12 cellular contexts compared by ENCODE assay signal in genomic region chr6:31179896-31180295, GRCh38. TPM values are rescaled to one million over a fixed set of nuclear protein-coding genes. Genes with fewer than 3 reads are reported as not detected.
DNase-seq lines count a peak whose midpoint lies in the region; ATAC-seq and TF ChIP-seq lines count a peak whose summit lies in the region.
"Had no signal": no experiment of that assay in that cellular context is flagged by ENCODE, and none has a peak within 500 bp of the region (broad histone marks: within the 10 kb centered on the region; RNA-seq: fewer than 3 reads in every experiment).

No MANE protein-coding gene starts in this region.

- TF ChIP-seq CTCF in GM12864 (IDR thresholded peaks at IDR 0.05; ENCODE audit: low read depth, low read length, missing control alignments) (no peak), cardiac fibroblast (IDR thresholded peaks at IDR 0.05; ENCODE audit: low read depth, low read length) (no peak)

- H3K9me3 Mint-ChIP-seq in naive B cell, result no peaks in the 10 kb centered on the region

- ATAC-seq in naive B cell (ENCODE audit: low read depth in 2 of 2) (no peak), esophagus mucosa (no peak), GM21526 (IDR thresholded peaks at IDR 0.05; ENCODE audit: low FRiP score, unreplicated experiment) (no peak), GM21390 (IDR thresholded peaks at IDR 0.05; ENCODE audit: unreplicated experiment) (no peak), HG02759 (IDR thresholded peaks at IDR 0.05; ENCODE audit: unreplicated experiment) (no peak)

- H3K4me1 ChIP-seq in ACC112 (ENCODE audit: control insufficient read depth, insufficient read depth, low read length, unreplicated experiment), result peaks cover 15% of the 10 kb centered on the region
- H3K4me1 ChIP-seq: BLaER1 had no signal

- DNase-seq in GM12864 (ENCODE audit: low read depth), result no peak
- no peak for DNase-seq in cardiac fibroblast (ENCODE audit: low read depth in 2 of 2)
- DNase-seq in naive B cell, result no peak
- DNase-seq: NCI-H446 treated with DMSO at 0.1 percent for 48 hours had no signal

- peaks cover 31% of the 10 kb centered on the region for H3K79me2 ChIP-seq in ACC112 (ENCODE audit: control insufficient read depth, insufficient read depth, low read length, unreplicated experiment)

- no peaks in the 10 kb centered on the region for H3K27me3 ChIP-seq in ACC112 (ENCODE audit: insufficient read depth, low read length)
- H3K27me3 ChIP-seq: BLaER1, colonic mucosa had no signal

- no peak overlapping the region for H3K27ac ChIP-seq in ACC112 (ENCODE audit: low read depth, low read length)
- H3K27ac ChIP-seq: BLaER1 had no signal

- H3K27me3 Mint-ChIP-seq in naive B cell, result no peaks in the 10 kb centered on the region

- H3K36me3 Mint-ChIP-seq in naive B cell, result no peaks in the 10 kb centered on the region

- peak overlapping the region in 6 of 8 donors; percentile 13 to 92 (median 82) for H3K4me3 Mint-ChIP-seq in naive B cell

- H3K4me3 ChIP-seq in ACC112 (ENCODE audit: low read depth, low read length) (peak overlapping the region; percentile 49), GM12864 (ENCODE audit: low read depth, low read length) (peak overlapping the region; percentile 59), cardiac fibroblast (replicated peaks in 1 of 2; ENCODE audit: low read depth in 2 of 2, low read length in 2 of 2) (peak overlapping the region; percentile 48 to 49)
- H3K4me3 ChIP-seq: BLaER1 had no signal

- H3K36me3 ChIP-seq in ACC112 (ENCODE audit: insufficient read depth, low read length), result no peaks in the 10 kb centered on the region; the same call in 1 of the 2 replicates
- H3K36me3 ChIP-seq: BLaER1, colonic mucosa had no signal

- H3K4me1 Mint-ChIP-seq in naive B cell, result peaks cover 0 to 19% (median 13%) of the 10 kb centered on the region in 3 donors

- H2AFZ ChIP-seq in ACC112 (ENCODE audit: low read length, unreplicated experiment), result no peak overlapping the region

- H3K27ac Mint-ChIP-seq in naive B cell, result peak overlapping the region in 1 of 6 donors; percentile 87

RNA-seq across cellular contexts. Expression of gene POU5F1, which starts 9.4 kb away (rescaled TPM):
- under 1 TPM in 2 of 6 donors, not detected in 4; 0.25 to 0.40 TPM for polyA plus RNA-seq in naive B cell (ENCODE audit: low read depth in 6 of 6)
- 0.40 TPM for total RNA-seq in esophagus mucosa

RNA-seq across cellular contexts. Expression of gene TCF19, which starts 21.5 kb away (rescaled TPM):
- 10 to 100 TPM in 4 of 6 donors, 1 to 10 TPM in 2; 8.4 to 12.3 (median 11.5) TPM for polyA plus RNA-seq in naive B cell (ENCODE audit: low read depth in 6 of 6)
- 14.8 TPM for total RNA-seq in esophagus mucosa

RNA-seq across cellular contexts. Expression of gene CCHCR1, which starts 22.3 kb away (rescaled TPM):
- 1 to 10 TPM; 2.6 to 6.1 (median 4.5) TPM for polyA plus RNA-seq in naive B cell (ENCODE audit: low read depth in 6 of 6)
- 11.1 TPM for total RNA-seq in esophagus mucosa

RNA-seq across cellular contexts. Expression of gene PSORS1C2, which starts 41.0 kb away (rescaled TPM):
- not detected for polyA plus RNA-seq in naive B cell (ENCODE audit: low read depth in 6 of 6)
- total RNA-seq in esophagus mucosa, result 0.40 TPM
- total RNA-seq: colonic mucosa, sciatic nerve had no signal

RNA-seq across cellular contexts. Expression of gene CDSN, which starts 59.6 kb away (rescaled TPM):
- not detected for polyA plus RNA-seq in naive B cell (ENCODE audit: low read depth in 6 of 6)
- 0.08 TPM for total RNA-seq in esophagus mucosa
- total RNA-seq: colonic mucosa, sciatic nerve had no signal
